19 cellular contexts compared by ENCODE assay signal in the genomic region with DNA sequence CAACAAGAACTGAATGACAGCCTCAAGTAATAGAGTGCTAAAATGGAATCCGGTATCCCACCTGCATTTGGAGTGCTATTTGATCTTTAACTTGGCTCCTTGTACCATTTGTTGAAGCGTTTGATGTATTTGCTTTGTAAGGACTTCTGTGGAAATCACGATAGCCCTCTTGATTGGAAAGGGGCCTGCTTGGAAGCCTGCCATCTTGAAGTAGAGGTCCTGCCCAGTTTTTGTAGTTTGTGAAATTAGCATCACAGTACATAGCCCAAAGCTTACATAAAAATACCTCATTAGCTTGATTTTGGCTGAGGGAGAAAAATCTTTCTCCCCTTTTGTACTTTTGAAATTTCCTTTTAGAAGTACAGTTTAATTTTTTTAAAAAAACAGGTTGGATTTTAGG. TPM values are rescaled to one million over a fixed set of nuclear protein-coding genes. Genes with fewer than 3 reads are reported as not detected.
DNase-seq lines count a peak whose midpoint lies in the region; ATAC-seq, FAIRE-seq and TF ChIP-seq lines count a peak whose summit lies in the region.
"Had no signal": no experiment of that assay in that cellular context is flagged by ENCODE, and none has a peak within 500 bp of the region (broad histone marks: within the 10 kb centered on the region; RNA-seq: fewer than 3 reads in every experiment).

No MANE protein-coding gene starts in this region.

- H2BK5ac ChIP-seq in H1 (ENCODE audit: low read depth, low read length), result no peak overlapping the region

- H3K27me3 ChIP-seq in GM23338 (ENCODE audit: insufficient read depth), result no peaks in the 10 kb centered on the region
- H3K27me3 ChIP-seq in H1 (replicated peaks in 1 of 4; ENCODE audit: control insufficient read depth in 3 of 4, extremely low read depth in 1 of 4, insufficient read depth in 3 of 4, low read length in 3 of 4), result no peaks in the 10 kb centered on the region
- H3K27me3 ChIP-seq in testis, result no peaks in the 10 kb centered on the region
- H3K27me3 ChIP-seq: MG63, SJCRH30, vagina had no signal

- peaks cover 34% of the 10 kb centered on the region for H4K20me1 ChIP-seq in GM23338 (replicated peaks; ENCODE audit: insufficient read depth)
- peaks cover 15 to 19% of the 10 kb centered on the region in 2 experiments for H4K20me1 ChIP-seq in H1 (replicated peaks in 1 of 2; ENCODE audit: control insufficient read depth in 1 of 2, insufficient read depth in 2 of 2, low read length in 2 of 2)

- no peaks in the 10 kb centered on the region for H3K27me3 Mint-ChIP-seq in GM23338 (ENCODE audit: insufficient read depth, low read depth, poor library complexity)

- FAIRE-seq in H1 (lab: Jason Lieb, UNC), result no peak

- peak; percentile 13 to 44 for DNase-seq in NCI-H446 (lab: John Stamatoyannopoulos, UW)
- DNase-seq in NCI-H446 treated with DMSO at 0.1 percent for 48 hours (lab: John Stamatoyannopoulos, UW), result no peak
- no peak for DNase-seq in GM23338 (ENCODE audit: low spot score)
- peak; percentile 31 for DNase-seq in NCI-H345 (lab: John Stamatoyannopoulos, UW)
- DNase-seq in H1 (ENCODE audit: low read depth in 1 of 2, low spot score in 2 of 2), result no peak
- no peak for DNase-seq in testis
- no peak for DNase-seq in CD1c-positive myeloid dendritic cell (ENCODE audit: extremely low spot score)
- DNase-seq: activated CD4-positive, alpha-beta T cell treated with anti-CD3 and anti-CD28 coated beads for 36 hours; activated T-cell treated with anti-CD3 and anti-CD28 coated beads, Interleukin-2, amount 50 U/mL, for 1 hour; CD8-positive, alpha-beta memory T cell; effector CD8-positive, alpha-beta T cell; HCEC 1CT; MG63; SJCRH30; stomach had no signal

- H4K5ac ChIP-seq in H1 (ENCODE audit: insufficient read length, low read depth, low read length), result no peak overlapping the region

- TF ChIP-seq POLR2A in H1 (IDR thresholded peaks at IDR 0.05; ENCODE audit: control extremely low read depth in 1 of 2, low read depth in 2 of 2, low read length in 2 of 2) (no peak), testis (IDR thresholded peaks at IDR 0.05) (no peak)

- no peak overlapping the region for H2AK5ac ChIP-seq in H1 (ENCODE audit: low read depth, low read length)

- no peak overlapping the region for H3K56ac ChIP-seq in H1 (replicated peaks; ENCODE audit: insufficient read length, low read depth, low read length)

- H2BK120ac ChIP-seq in H1 (replicated peaks; ENCODE audit: low read depth, low read length), result no peak overlapping the region

- no peaks in the 10 kb centered on the region for H3F3A ChIP-seq in GM23338 (replicated peaks; ENCODE audit: low read depth)

- H3K36me3 ChIP-seq in GM23338 (ENCODE audit: insufficient read depth) (peaks cover 24% of the 10 kb centered on the region; the same call in 1 of the 2 replicates), H1 (ENCODE audit: control insufficient read depth in 2 of 4, insufficient read depth in 4 of 4, low read length in 3 of 4) (peaks cover 11 to 34% (median 21%) of the 10 kb centered on the region in 4 experiments), testis (ENCODE audit: low read depth, missing control alignments) (no peaks in the 10 kb centered on the region)
- H3K36me3 ChIP-seq: right atrium auricular region, stomach, vagina had no signal

- H3K4me3 Mint-ChIP-seq in GM23338, result 0 out of 3 replicates have a peak overlapping the region, but pooled peaks have one; percentile 86

- H3K4me1 ChIP-seq in GM23338 (ENCODE audit: insufficient read depth) (peaks cover 33% of the 10 kb centered on the region), H1 (replicated peaks in 1 of 4; ENCODE audit: control insufficient read depth in 3 of 4, insufficient read depth in 4 of 4, low read length in 3 of 4) (peaks cover 4 to 16% (median 9%) of the 10 kb centered on the region in 4 experiments; a peak in 4 of 7 replicates), testis (no peaks in the 10 kb centered on the region)
- H3K4me1 ChIP-seq: SJCRH30 had no signal

- H3K18ac ChIP-seq in H1 (ENCODE audit: extremely low read depth, low read length), result no peak overlapping the region

- intact Hi-C loops in testis (cut with DNase I; ENCODE audit: low total_unique reads), result no loop called here

- no peak overlapping the region for H2BK15ac ChIP-seq in H1 (ENCODE audit: low read length)

- H3K9me3 Mint-ChIP-seq in GM23338, result peaks cover 3% of the 10 kb centered on the region; the same call in 2 of the 3 replicates
- H3K9me3 Mint-ChIP-seq: CD8-positive, alpha-beta memory T cell; central memory CD8-positive, alpha-beta T cell had no signal

- H2BK12ac ChIP-seq in H1 (ENCODE audit: low read depth, low read length), result no peak overlapping the region

- H3K4me1 Mint-ChIP-seq in GM23338, result peaks cover 30% of the 10 kb centered on the region

- no peak overlapping the region for H2AFZ ChIP-seq in GM23338
- H2AFZ ChIP-seq in H1 (ENCODE audit: low read length), result no peak overlapping the region

- no peak overlapping the region for H3K23ac ChIP-seq in H1 (ENCODE audit: insufficient read length)

- H4K91ac ChIP-seq in H1 (replicated peaks; ENCODE audit: insufficient read length, low read length), result no peak overlapping the region

- no peak overlapping the region for H2BK20ac ChIP-seq in H1 (ENCODE audit: low read length)

- no peak overlapping the region for H3K4ac ChIP-seq in H1 (replicated peaks; ENCODE audit: insufficient read length, low read depth, low read length)

- H3K36me3 Mint-ChIP-seq in GM23338 (ENCODE audit: low read depth), result peaks cover 43% of the 10 kb centered on the region
- H3K36me3 Mint-ChIP-seq: CD8-positive, alpha-beta memory T cell had no signal

- peaks cover 13% of the 10 kb centered on the region for H3K23me2 ChIP-seq in H1 (ENCODE audit: low read depth, low read length)

- peaks cover 11% of the 10 kb centered on the region for H3K79me1 ChIP-seq in H1 (ENCODE audit: low read depth, low read length)

- CTCF ChIA-PET in H1 (lab: Charles Lee; ENCODE audit: partially characterized antibody), result no interaction called here

- H3K27ac ChIP-seq in GM23338 (ENCODE audit: low read depth) (no peak overlapping the region), H1 (ENCODE audit: low read depth, low read length) (no peak overlapping the region), testis (no peak overlapping the region)
- H3K27ac ChIP-seq: right atrium auricular region, SJCRH30, stomach, vagina had no signal

- no peak for TF ChIP-seq EP300 in H1 (IDR thresholded peaks at IDR 0.05; ENCODE audit: borderline replicate concordance in 1 of 2, low read depth in 2 of 2, low read length in 2 of 2)

- H3K4me2 ChIP-seq in GM23338 (peak overlapping the region; percentile 84), H1 (ENCODE audit: insufficient read depth in 1 of 2, low read depth in 2 of 2, low read length in 2 of 2) (peak overlapping the region; percentile 90 to 95; a peak in 3 of 4 replicates)

- H3K79me2 ChIP-seq in GM23338 (replicated peaks; ENCODE audit: insufficient read depth) (peaks cover 68% of the 10 kb centered on the region), H1 (ENCODE audit: control insufficient read depth in 1 of 2, insufficient read depth in 2 of 2, low read length in 2 of 2) (peaks cover 23 to 72% of the 10 kb centered on the region in 2 experiments)

- 74% methylated on average over 3 of the region's 3 CpGs; no CpG with 5 or more reads in 1 of the 2 experiments for WGBS in H1 (ENCODE audit: extremely low coverage in 1 of 2, insufficient coverage in 1 of 2, insufficient read length in 1 of 2, insufficient replicate concordance in 2 of 2, low coverage in 1 of 2, low lambda C conversion rate in 2 of 2, missing lambda C conversion rate in 1 of 2), 2 experiments
- 37 to 61% methylated on average over 3 of the region's 3 CpGs for WGBS in testis, 2 donors

- H3K4me3 ChIP-seq in GM23338, result peak overlapping the region; percentile 59; the same call in 1 of the 2 replicates
- H3K4me3 ChIP-seq in H1 (ENCODE audit: extremely low read depth in 1 of 4, insufficient read depth in 2 of 4, low read depth in 3 of 4, low read length in 4 of 4), result peak overlapping the region in 1 of 4 experiments; percentile 83; a peak in 2 of 8 replicates
- H3K4me3 ChIP-seq in testis, result no peak overlapping the region
- H3K4me3 ChIP-seq: right atrium auricular region, SJCRH30, stomach, vagina had no signal

- TF ChIP-seq RAD21 in H1 (IDR thresholded peaks at IDR 0.05 in 1 of 2, conservative IDR thresholded peaks at IDR 0.05 in 1 of 2; ENCODE audit: low read depth in 2 of 2, low read length in 2 of 2), result no peak

- H3K9me3 ChIP-seq in H1 (ENCODE audit: insufficient read depth in 2 of 2, low read depth in 1 of 2, low read length in 1 of 2) (no peaks in the 10 kb centered on the region), testis (no peaks in the 10 kb centered on the region)
- H3K9me3 ChIP-seq: MG63, right atrium auricular region, SJCRH30, stomach, vagina had no signal

- no peak overlapping the region for H4K8ac ChIP-seq in H1 (ENCODE audit: extremely low read depth, insufficient read depth, low read length)

- H3K14ac ChIP-seq in H1 (ENCODE audit: insufficient read length), result no peak overlapping the region

- H3K9me2 ChIP-seq in GM23338 (ENCODE audit: insufficient read depth), result peaks cover 5% of the 10 kb centered on the region; the same call in 1 of the 2 replicates

- no peak overlapping the region for H3K27ac Mint-ChIP-seq in GM23338
- H3K27ac Mint-ChIP-seq: activated CD4-positive, alpha-beta T cell treated with anti-CD3 and anti-CD28 coated beads for 36 hours had no signal

- H3K9ac ChIP-seq in H1 (replicated peaks in 1 of 4; ENCODE audit: extremely low read depth in 1 of 4, low read depth in 3 of 4, low read length in 3 of 4), result no peak overlapping the region

- ATAC-seq in GM23338 (no peak), GM21786 (IDR thresholded peaks at IDR 0.05; ENCODE audit: unreplicated experiment) (no peak)
- ATAC-seq: activated CD4-positive, alpha-beta T cell treated with anti-CD3 and anti-CD28 coated beads for 36 hours had no signal

- no peak for TF ChIP-seq CTCF in GM23338 (conservative IDR thresholded peaks at IDR 0.05; ENCODE audit: low read depth in 2 of 2)
- no peak for TF ChIP-seq CTCF in H1 (IDR thresholded peaks at IDR 0.05; ENCODE audit: control extremely low read depth in 1 of 3, insufficient read depth in 1 of 3, low read depth in 1 of 3, low read length in 3 of 3)
- no peak for TF ChIP-seq CTCF in testis (IDR thresholded peaks at IDR 0.05)

- POLR2A ChIA-PET in H1 (lab: Charles Lee; ENCODE audit: partially characterized antibody), result interaction anchor here (1.0 to 3.4 kb wide), 2 partner anchors 13 to 32 kb away, joined by 3 to 17 read pairs; no protein-coding TSS in a partner anchor

RNA-seq across cellular contexts. Expression of gene CDCA7, which starts 2.7 kb away (rescaled TPM):
- 84.3 and 95.5 TPM in 2 replicates for total RNA-seq in GM23338 (2014; rRNA removed; shearing (Covaris generic))
- polyA plus RNA-seq in GM23338 (2016; fragmentation: Nextera tagmentation; extraction: Ambion mirVana) (52.7 and 63.7 TPM in 2 replicates), H1 (2011; rRNA removed) (62.2 and 64.4 TPM in 2 replicates), testis (ENCODE audit: insufficient read depth, low read depth, low replicate concordance) (10.8 TPM)
- total RNA-seq in H1 (2021; fragmentation: NEBNext Ultra II Directional; extraction: Animal tissue kit (Norgen Biotek cat#: 25700)), result 75.7 and 80.4 TPM in 2 replicates
- polyA plus RNA-seq in H1 (2011; cell fraction: cytosol; rRNA removed), result 88.6 TPM
- 121 TPM for polyA plus RNA-seq in H1 (2011; cell fraction: nucleus; rRNA removed)
- 51.7 to 80.1 TPM (median 61.2 TPM) in 4 replicates for polyA plus RNA-seq in H1 (2012, experiment 1 of 2)
- 28.2 TPM for polyA plus RNA-seq in H1 (2012, experiment 2 of 2)
- polyA plus RNA-seq in H1 (2013, experiment 1 of 2), result 69.7 TPM
- polyA plus RNA-seq in H1 (2013, experiment 2 of 2), result 62.2 TPM
- 54.4 and 57.1 TPM in 2 replicates for polyA minus RNA-seq in H1 (2011; rRNA and poly(A)+ RNA removed)
- 43.6 TPM for polyA minus RNA-seq in H1 (2011; cell fraction: cytosol; rRNA and poly(A)+ RNA removed)
- polyA minus RNA-seq in H1 (2011; cell fraction: nucleus; rRNA and poly(A)+ RNA removed), result 42.2 TPM
- total RNA-seq in testis, result 10 to 100 TPM; 10.8 to 14.6 TPM

Comparison
In these comparisons a context has a peak if more than half of its experiments do, and no peak if none do; other contexts are left out.
1. DNase-seq: peak in NCI-H446 (2 of 2) and NCI-H345 (single experiment); none in NCI-H446 treated with DMSO at 0.1 percent for 48 hours (single experiment), GM23338 (single experiment), H1 (0 of 2), testis (single experiment) and CD1c-positive myeloid dendritic cell (single experiment).